Comparison of ENCODE assay signal across 20 cellular contexts in the genomic region with DNA sequence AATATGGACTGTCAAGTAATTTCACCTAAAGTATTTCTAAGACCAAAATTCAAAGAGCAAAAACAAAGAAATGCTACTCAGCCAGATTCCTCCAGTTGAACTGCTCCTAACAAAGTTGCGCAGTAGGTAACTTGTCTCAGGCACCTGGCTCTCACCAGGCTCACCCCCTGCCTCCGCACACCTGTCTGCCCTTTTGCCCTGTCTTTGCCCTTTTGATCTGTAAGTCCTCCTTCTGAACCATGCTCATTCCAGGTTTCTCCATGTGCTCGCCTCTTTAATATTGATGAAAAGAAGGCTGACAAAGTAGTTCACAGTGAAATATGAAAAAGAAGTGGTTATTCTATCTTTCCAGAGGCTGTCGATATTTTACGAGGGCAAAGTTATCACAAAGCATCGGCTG.
"Had no signal": no experiment of that assay in that cellular context is flagged by ENCODE, and none has a peak within 500 bp of the region (broad histone marks: within the 10 kb centered on the region; RNA-seq: fewer than 3 reads in every experiment).

No MANE protein-coding gene starts in this region.

- ATAC-seq: activated CD4-positive, alpha-beta T cell treated with anti-CD3 and anti-CD28 coated beads for 36 hours; activated CD8-positive, alpha-beta memory T cell treated with anti-CD3 and anti-CD28 coated beads, Interleukin-2, amount 10 ng/mL, durations not matched to agents 7 days and 5 days; activated CD8-positive, alpha-beta T cell treated with anti-CD3 and anti-CD28 coated beads, Interleukin-2, amount 10 ng/mL, durations not matched to agents 7 days and 5 days; foreskin keratinocyte; heart left ventricle; stimulated activated naive B cell treated with anti-CD40 and anti-IgM and Interleukin-4, amounts not matched to agents 10 μg/mL and 1 μg/mL and 100 μg/mL, for 72 hours had no signal

- FAIRE-seq: colon had no signal

- H3K4me3 ChIP-seq: esophagus muscularis mucosa, heart left ventricle, stomach, thyroid gland had no signal

- H3K27ac ChIP-seq: foreskin keratinocyte, stomach, thyroid gland had no signal

- H3K27me3 ChIP-seq: esophagus muscularis mucosa, heart left ventricle, stomach, thyroid gland had no signal

- H3K36me3 ChIP-seq: esophagus muscularis mucosa, heart left ventricle, stomach, thyroid gland had no signal

- H3K4me1 ChIP-seq: foreskin keratinocyte, heart left ventricle, thyroid gland had no signal

- H3K9me3 ChIP-seq: esophagus muscularis mucosa, heart left ventricle, stomach, thyroid gland had no signal

- DNase-seq: activated CD4-positive, alpha-beta T cell treated with anti-CD3 and anti-CD28 coated beads for 36 hours; activated CD4-positive, CD25-positive, alpha-beta regulatory T cell; activated CD8-positive, alpha-beta memory T cell treated with anti-CD3 and anti-CD28 coated beads, Interleukin-2, amount 10 ng/mL, durations not matched to agents 7 days and 5 days; activated CD8-positive, alpha-beta T cell treated with anti-CD3 and anti-CD28 coated beads, Interleukin-2, amount 10 ng/mL, durations not matched to agents 7 days and 5 days; activated T-cell treated with anti-CD3 and anti-CD28 coated beads, Interleukin-2, amount 50 U/mL, for 48 hours; anterior cingulate cortex; dermis blood vessel endothelial cell; effector CD4-positive, alpha-beta T cell; foreskin keratinocyte; heart left ventricle; hypothalamus; retina; stimulated activated CD4-positive, alpha-beta T cell treated with anti-CD3 and anti-CD28 coated beads, Interleukin-15, amount 100 ng/mL, for 24 hours; stimulated activated CD4-positive, alpha-beta T cell treated with anti-CD3 and anti-CD28 coated beads, Interleukin-2, amount 100 ng/mL, for 24 hours; stimulated activated naive B cell treated with anti-CD40 and anti-IgM and Interleukin-4, amounts not matched to agents 10 μg/mL and 1 μg/mL and 100 μg/mL, for 72 hours; stomach; T-helper 1 cell; thyroid gland had no signal
